ENCODE assay signal across 1 cellular context in the genomic region with DNA sequence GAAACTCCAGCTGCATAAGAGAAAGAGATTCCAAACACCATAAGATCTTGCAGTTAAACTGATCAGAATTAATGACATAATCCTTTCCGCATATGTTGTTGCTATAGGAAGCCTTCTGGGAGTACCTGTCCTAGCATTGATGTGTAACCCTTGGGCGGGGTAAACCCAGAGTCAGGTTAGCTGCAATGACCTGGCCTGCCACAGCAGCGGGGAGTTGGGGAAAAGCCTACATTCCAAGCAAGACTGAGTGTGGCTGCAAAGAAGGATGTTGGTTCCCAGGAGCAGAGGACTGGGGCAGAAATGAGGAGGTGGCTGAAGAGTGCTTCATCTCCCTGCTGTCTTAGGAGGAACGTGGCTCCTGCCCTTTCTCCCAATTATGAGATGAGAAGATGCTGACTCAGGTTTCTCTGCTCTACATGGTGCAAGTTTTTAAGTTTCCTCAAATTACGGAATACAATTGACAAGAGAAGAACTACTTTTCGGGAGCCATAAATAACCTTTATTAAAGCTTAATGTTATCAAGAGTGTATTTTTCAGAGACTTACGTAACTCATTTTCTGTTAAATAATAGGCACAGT.
A peak's percentile ranks its signal among the peaks of the same experiment; 100 is the strongest.
TF ChIP-seq lines count a peak whose summit lies in the region.

No MANE protein-coding gene starts in this region.

TF ChIP-seq in H1, 55 proteins besides CTCF, POLR2A, EP300 and RAD21 (continued from another document):
- TF ChIP-seq MAFK (IDR thresholded peaks at IDR 0.05; ENCODE audit: low read depth, low read length) (peak; percentile 67), EGR1 (IDR thresholded peaks at IDR 0.05; ENCODE audit: borderline replicate concordance, low read depth, low read length) (no peak)
TF ChIP-seq in H1: peak in this region for 2.
